Comparison of ENCODE assay signal across 20 cellular contexts in the genomic region with DNA sequence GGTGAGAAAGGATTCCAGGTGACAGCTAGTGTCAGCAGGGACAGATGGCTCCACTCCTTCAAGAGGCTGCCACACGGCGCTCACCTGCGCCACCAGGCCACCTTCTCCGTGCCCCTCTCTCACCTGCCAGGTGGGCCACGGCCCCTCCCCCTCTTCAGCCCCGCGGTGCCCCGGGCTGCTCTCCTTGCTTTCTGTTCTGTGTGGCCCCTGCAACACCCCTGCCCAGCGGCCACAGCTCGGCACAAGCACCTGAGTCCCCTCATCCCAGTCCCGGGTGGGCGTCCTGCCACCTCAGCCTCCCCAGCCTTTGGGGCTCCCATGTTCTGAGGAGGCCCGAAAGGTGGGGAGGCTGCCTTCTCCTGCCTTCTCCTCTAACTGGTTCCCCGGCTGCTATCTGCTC. TPM values are rescaled to one million over a fixed set of nuclear protein-coding genes. Genes with fewer than 3 reads are reported as not detected.
DNase-seq lines count a peak whose midpoint lies in the region; ATAC-seq and TF ChIP-seq lines count a peak whose summit lies in the region.
"Had no signal": no experiment of that assay in that cellular context is flagged by ENCODE, and none has a peak within 500 bp of the region (broad histone marks: within the 10 kb centered on the region; RNA-seq: fewer than 3 reads in every experiment).

No MANE protein-coding gene starts in this region.

- no peak overlapping the region for H2BK120ac ChIP-seq in mesenchymal stem cell (ENCODE audit: low read depth, low read length)

- no peak overlapping the region for H3K27ac ChIP-seq in right cardiac atrium (ENCODE audit: low read length)
- peak overlapping the region; percentile 71 for H3K27ac ChIP-seq in mesenchymal stem cell (ENCODE audit: low read length, poor library complexity, severe bottlenecking)
- H3K27ac ChIP-seq: SK-N-MC, vagina, WERI-Rb-1 had no signal

- no peaks in the 10 kb centered on the region for H3K4me1 ChIP-seq in right cardiac atrium (ENCODE audit: control insufficient read depth, insufficient read depth, low read length)
- peaks cover 37% of the 10 kb centered on the region for H3K4me1 ChIP-seq in mesenchymal stem cell (ENCODE audit: control insufficient read depth, insufficient read depth, low read depth, low read length)
- H3K4me1 ChIP-seq: vagina had no signal

- no peak overlapping the region for H2BK15ac ChIP-seq in mesenchymal stem cell (ENCODE audit: low read depth, poor library complexity, severe bottlenecking)

- H3K4me3 ChIP-seq in right cardiac atrium (ENCODE audit: low read length) (no peak overlapping the region), mesenchymal stem cell (ENCODE audit: insufficient read depth in 1 of 2, low read depth in 1 of 2, low read length in 2 of 2) (no peak overlapping the region)
- H3K4me3 ChIP-seq: SK-N-MC, vagina had no signal

- H3K36me3 Mint-ChIP-seq in activated naive CD8-positive, alpha-beta T cell treated with anti-CD3 and anti-CD28 coated beads for 36 hours = peaks cover 40% of the 10 kb centered on the region
- peaks cover 35% of the 10 kb centered on the region for H3K36me3 Mint-ChIP-seq in mesothelial cell of epicardium

- no peak overlapping the region for H3K23ac ChIP-seq in mesenchymal stem cell (ENCODE audit: low read length in 2 of 2)

- peak in 2 of 3 donors; percentile 49 to 64 for DNase-seq in right cardiac atrium
- no peak for DNase-seq in Right ventricle myocardium inferior (ENCODE audit: missing footprints)
- no peak for DNase-seq in activated naive CD8-positive, alpha-beta T cell treated with anti-CD3 and anti-CD28 coated beads for 36 hours
- no peak for DNase-seq in mesenchymal stem cell
- no peak for DNase-seq in anterior cingulate cortex (lab: John Stamatoyannopoulos, UW)
- DNase-seq in mesothelial cell of epicardium (ENCODE audit: low spot score in 2 of 2, unreplicated experiment in 2 of 2) = no peak
- no peak for DNase-seq in NAMALWA (ENCODE audit: low spot score)
- DNase-seq: activated gamma-delta T cell treated with Interleukin-2 at 50 U/mL for 16 hours; CD8-positive, alpha-beta memory T cell; effector memory CD4-positive, alpha-beta T cell; GF-D8; kidney; naive B cell; NCI-H146; NCI-H526; WERI-Rb-1 had no signal

- H3K36me3 ChIP-seq in mesenchymal stem cell (ENCODE audit: control insufficient read depth in 1 of 2, insufficient read depth in 2 of 2, low read depth in 1 of 2, low read length in 2 of 2) = peaks cover 94 to 99% of the 10 kb centered on the region in 2 experiments

- no peak overlapping the region for H3K4me3 Mint-ChIP-seq in activated naive CD8-positive, alpha-beta T cell treated with anti-CD3 and anti-CD28 coated beads for 36 hours
- H3K4me3 Mint-ChIP-seq in mesothelial cell of epicardium = no peak overlapping the region
- H3K4me3 Mint-ChIP-seq: memory B cell; T-helper 2 cell treated with Interferon-gamma antibody and Interleukin-4, amounts not matched to agents 5 μg/mL and 100 μg/mL, for 36 hours had no signal

- H2AFZ ChIP-seq in mesenchymal stem cell (ENCODE audit: low read depth, low read length) = no peak overlapping the region

- peaks cover 14% of the 10 kb centered on the region for H3K79me1 ChIP-seq in mesenchymal stem cell (replicated peaks; ENCODE audit: low read length, poor library complexity, severe bottlenecking)

- no peak overlapping the region for H4K91ac ChIP-seq in mesenchymal stem cell (ENCODE audit: low read length)

- no peak overlapping the region for H4K8ac ChIP-seq in mesenchymal stem cell (ENCODE audit: low read length)

- H3K18ac ChIP-seq in mesenchymal stem cell (ENCODE audit: low read depth in 1 of 2, low read length in 2 of 2) = no peak overlapping the region

- H2BK5ac ChIP-seq in mesenchymal stem cell (ENCODE audit: low read depth, low read length, poor library complexity, severe bottlenecking) = no peak overlapping the region

- no peaks in the 10 kb centered on the region for H3K9me3 Mint-ChIP-seq in activated naive CD8-positive, alpha-beta T cell treated with anti-CD3 and anti-CD28 coated beads for 36 hours
- H3K9me3 Mint-ChIP-seq in mesothelial cell of epicardium = no peaks in the 10 kb centered on the region
- H3K9me3 Mint-ChIP-seq: CD8-positive, alpha-beta memory T cell; memory B cell; naive B cell; T-helper 2 cell treated with Interferon-gamma antibody and Interleukin-4, amounts not matched to agents 5 μg/mL and 100 μg/mL, for 36 hours had no signal

- no peak overlapping the region for H2BK12ac ChIP-seq in mesenchymal stem cell (ENCODE audit: low read length in 2 of 2)

- peak overlapping the region; percentile 60 for H3K27ac Mint-ChIP-seq in activated naive CD8-positive, alpha-beta T cell treated with anti-CD3 and anti-CD28 coated beads for 36 hours
- H3K27ac Mint-ChIP-seq in mesothelial cell of epicardium = no peak overlapping the region
- H3K27ac Mint-ChIP-seq: memory B cell; T-helper 2 cell treated with Interferon-gamma antibody and Interleukin-4, amounts not matched to agents 5 μg/mL and 100 μg/mL, for 36 hours had no signal

- intact Hi-C loops in right cardiac atrium (cut with DNase I) = loop anchor here in 1 of 4 donors (5.0 kb wide), 1 partner anchor 173 kb away; no protein-coding TSS in a partner anchor
- intact Hi-C loops in Right ventricle myocardium inferior (cut with DNase I) = no loop called here

- H3K27me3 ChIP-seq in right cardiac atrium (ENCODE audit: control insufficient read depth, insufficient read depth) = no peaks in the 10 kb centered on the region
- no peaks in the 10 kb centered on the region for H3K27me3 ChIP-seq in mesenchymal stem cell (ENCODE audit: control insufficient read depth in 1 of 2, insufficient read depth in 1 of 2, low read length in 2 of 2)
- H3K27me3 ChIP-seq: vagina had no signal

- H2AK5ac ChIP-seq in mesenchymal stem cell (ENCODE audit: low read length, severe bottlenecking) = no peak overlapping the region

- no peaks in the 10 kb centered on the region for H3K9me3 ChIP-seq in right cardiac atrium (ENCODE audit: control insufficient read depth, low read length)
- no peaks in the 10 kb centered on the region for H3K9me3 ChIP-seq in mesenchymal stem cell (ENCODE audit: control insufficient read depth, low read length)
- H3K9me3 ChIP-seq: vagina had no signal

- H3K4ac ChIP-seq in mesenchymal stem cell (ENCODE audit: low read depth in 1 of 2, low read length in 2 of 2) = no peak overlapping the region

- no peak overlapping the region for H3K4me2 ChIP-seq in mesenchymal stem cell (ENCODE audit: low read length, poor library complexity, severe bottlenecking)

- H3K9ac ChIP-seq in mesenchymal stem cell (ENCODE audit: low read length) = no peak overlapping the region

- WGBS in right cardiac atrium = 87% methylated on average over 14 of the region's 14 CpGs
- WGBS in mesenchymal stem cell = 91% methylated on average over 14 of the region's 14 CpGs

- ATAC-seq in right cardiac atrium (no peak), Right ventricle myocardium inferior (no peak)

- H3K4me1 Mint-ChIP-seq in activated naive CD8-positive, alpha-beta T cell treated with anti-CD3 and anti-CD28 coated beads for 36 hours = peaks cover 5% of the 10 kb centered on the region
- H3K4me1 Mint-ChIP-seq in mesothelial cell of epicardium = no peaks in the 10 kb centered on the region

- TF ChIP-seq CTCF in mesothelial cell of epicardium (IDR thresholded peaks at IDR 0.05; ENCODE audit: unreplicated experiment) = no peak

- H3K27me3 Mint-ChIP-seq in activated naive CD8-positive, alpha-beta T cell treated with anti-CD3 and anti-CD28 coated beads for 36 hours = no peaks in the 10 kb centered on the region
- no peaks in the 10 kb centered on the region for H3K27me3 Mint-ChIP-seq in mesothelial cell of epicardium (ENCODE audit: low read depth)
- H3K27me3 Mint-ChIP-seq: memory B cell, naive B cell had no signal

- no peak overlapping the region for H3K14ac ChIP-seq in mesenchymal stem cell (ENCODE audit: low read length in 2 of 2)

RNA-seq across cellular contexts. Expression of gene APOL1, which starts 46.4 kb away (rescaled TPM):
- 10 to 100 TPM; 14.0 to 29.8 (median 16.9) TPM for total RNA-seq in right cardiac atrium
- 13.6 TPM for polyA plus RNA-seq in right cardiac atrium
- 22.1 TPM for total RNA-seq in Right ventricle myocardium inferior
- 10 to 100 TPM; 17.6 to 19.3 TPM for total RNA-seq in activated naive CD8-positive, alpha-beta T cell treated with anti-CD3 and anti-CD28 coated beads for 36 hours
- 19.4 TPM for polyA plus RNA-seq in mesenchymal stem cell (2013, experiment 1 of 2)
- 18.7 TPM for polyA plus RNA-seq in mesenchymal stem cell (2013, experiment 2 of 2)
- 1.7 to 1.9 TPM (median 1.7 TPM) in 3 replicates for total RNA-seq in mesothelial cell of epicardium

RNA-seq across cellular contexts. Expression of gene APOL2, which starts 60.0 kb away (rescaled TPM):
- total RNA-seq in right cardiac atrium (10 to 100 TPM; 39.9 to 54.8 (median 42.9) TPM), Right ventricle myocardium inferior (67.0 TPM), mesothelial cell of epicardium (55.5 to 59.4 TPM (median 56.1 TPM) in 3 replicates)
- polyA plus RNA-seq in right cardiac atrium = 29.1 TPM
- 10 to 100 TPM; 54.3 to 57.0 TPM for total RNA-seq in activated naive CD8-positive, alpha-beta T cell treated with anti-CD3 and anti-CD28 coated beads for 36 hours
- polyA plus RNA-seq in mesenchymal stem cell (2013, experiment 1 of 2) = 28.5 TPM
- 29.7 TPM for polyA plus RNA-seq in mesenchymal stem cell (2013, experiment 2 of 2)

Comparison
In these comparisons a context has a peak if more than half of its experiments do, and no peak if none do; other contexts are left out.
1. DNase-seq: peak in right cardiac atrium (2 of 3); none in Right ventricle myocardium inferior (single experiment), activated naive CD8-positive, alpha-beta T cell treated with anti-CD3 and anti-CD28 coated beads for 36 hours (single experiment), mesenchymal stem cell (single experiment), anterior cingulate cortex (0 of 58), mesothelial cell of epicardium (0 of 2) and NAMALWA (single experiment).